8 cellular contexts compared by ENCODE assay signal in the genomic region with DNA sequence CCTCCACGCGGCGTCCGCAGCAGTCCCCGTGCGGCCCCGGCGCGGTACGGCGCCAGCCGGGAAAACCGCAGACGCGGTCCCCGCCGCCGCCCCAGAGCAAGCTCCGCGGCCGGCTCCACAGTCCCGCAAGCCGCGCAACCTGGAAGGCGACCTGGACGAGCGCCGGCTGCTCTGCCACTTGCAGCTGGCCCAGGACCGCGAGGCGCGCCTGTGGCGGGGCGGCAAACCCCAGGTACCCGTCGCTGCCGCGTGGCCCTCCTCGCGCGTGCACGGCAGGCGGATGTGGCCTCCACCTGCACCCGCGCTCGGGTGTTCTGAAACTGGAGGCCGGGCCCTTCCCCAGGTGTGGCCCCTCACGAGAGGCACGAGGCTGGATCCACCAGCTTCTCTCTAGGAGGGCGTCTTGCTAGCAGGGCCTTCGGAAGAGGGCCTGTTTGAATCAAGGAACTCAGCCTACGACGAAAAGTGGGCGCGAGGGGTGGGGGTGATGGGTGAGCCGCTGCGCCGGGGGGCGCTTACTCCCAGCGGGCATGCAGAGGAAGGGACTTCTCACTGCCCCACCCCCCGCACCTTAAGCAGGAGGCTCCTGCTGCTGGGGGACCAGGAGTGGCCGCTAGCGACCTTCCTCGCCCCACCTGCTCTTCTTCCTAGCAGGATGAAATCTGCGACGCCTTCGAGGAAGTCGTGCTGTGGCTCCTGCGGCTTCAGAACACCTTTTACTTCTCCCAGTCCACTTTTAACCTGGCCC. TPM values are rescaled to one million over a fixed set of nuclear protein-coding genes. Genes with fewer than 3 reads are reported as not detected.
DNase-seq lines count a peak whose midpoint lies in the region; ATAC-seq and TF ChIP-seq lines count a peak whose summit lies in the region.

No MANE protein-coding gene starts in this region.

- no peak for TF ChIP-seq CTCF in kidney epithelial cell (IDR thresholded peaks at IDR 0.05; ENCODE audit: insufficient read depth, low read length, poor library complexity, severe bottlenecking)

- peak overlapping the region; percentile 11 to 60 for H3K4me3 Mint-ChIP-seq in stimulated activated naive B cell treated with anti-CD40 and anti-IgM and Interleukin-4, amounts not matched to agents 10 μg/mL and 1 μg/mL and 100 μg/mL, for 72 hours

- ATAC-seq in HG03442 (IDR thresholded peaks at IDR 0.05; ENCODE audit: unreplicated experiment) (peak; percentile 4), GM18517 (IDR thresholded peaks at IDR 0.05; ENCODE audit: unreplicated experiment) (no peak), GM19463 (IDR thresholded peaks at IDR 0.05; ENCODE audit: unreplicated experiment) (no peak)
- peak; percentile 14 to 20 for ATAC-seq in stimulated activated naive B cell treated with anti-CD40 and anti-IgM and Interleukin-4, amounts not matched to agents 10 μg/mL and 1 μg/mL and 100 μg/mL, for 72 hours (replicated peaks)

- no peaks in the 10 kb centered on the region for H3K36me3 ChIP-seq in kidney epithelial cell (ENCODE audit: control insufficient read depth, insufficient read depth, low read length)

- peaks cover 11 to 16% of the 10 kb centered on the region in 2 donors for H3K4me1 Mint-ChIP-seq in stimulated activated naive B cell treated with anti-CD40 and anti-IgM and Interleukin-4, amounts not matched to agents 10 μg/mL and 1 μg/mL and 100 μg/mL, for 72 hours

- H3K9me3 Mint-ChIP-seq in stimulated activated naive B cell treated with anti-CD40 and anti-IgM and Interleukin-4, amounts not matched to agents 10 μg/mL and 1 μg/mL and 100 μg/mL, for 72 hours: no peaks in the 10 kb centered on the region

- peak overlapping the region; percentile 42 for H3K27ac Mint-ChIP-seq in stimulated activated naive B cell treated with anti-CD40 and anti-IgM and Interleukin-4, amounts not matched to agents 10 μg/mL and 1 μg/mL and 100 μg/mL, for 72 hours

- peak; percentile 84 for DNase-seq in activated effector memory CD4-positive, alpha-beta T cell treated with anti-CD3 and anti-CD28 coated beads, Interleukin-2, amount 50 U/mL, for 16 hours
- no peak for DNase-seq in kidney epithelial cell (ENCODE audit: low read depth)
- no peak for DNase-seq in stimulated activated naive B cell treated with anti-CD40 and anti-IgM and Interleukin-4, amounts not matched to agents 10 μg/mL and 1 μg/mL and 100 μg/mL, for 72 hours
- DNase-seq in DMS79 (lab: John Stamatoyannopoulos, UW): no peak
- DNase-seq in NCI-H1436 treated with DMSO at 0.1 percent for 48 hours (lab: John Stamatoyannopoulos, UW): no peak

- peaks cover 9% of the 10 kb centered on the region for H3K27me3 ChIP-seq in kidney epithelial cell (ENCODE audit: control insufficient read depth, insufficient read depth, low read length)

- peaks cover 30 to 42% of the 10 kb centered on the region in 2 donors for H3K27me3 Mint-ChIP-seq in stimulated activated naive B cell treated with anti-CD40 and anti-IgM and Interleukin-4, amounts not matched to agents 10 μg/mL and 1 μg/mL and 100 μg/mL, for 72 hours

- peak overlapping the region; percentile 37 for H3K4me3 ChIP-seq in kidney epithelial cell (ENCODE audit: low read depth, low read length)

- H3K36me3 Mint-ChIP-seq in stimulated activated naive B cell treated with anti-CD40 and anti-IgM and Interleukin-4, amounts not matched to agents 10 μg/mL and 1 μg/mL and 100 μg/mL, for 72 hours: peaks cover 0 to 3% of the 10 kb centered on the region in 2 donors

RNA-seq across cellular contexts. Expression of gene CCNI2, which starts 0.6 kb away (rescaled TPM):
- total RNA-seq in kidney epithelial cell: 0.42 and 1.6 TPM in 2 replicates

RNA-seq across cellular contexts. Expression of gene KIF3A, which starts 10.5 kb away (rescaled TPM):
- total RNA-seq in kidney epithelial cell: 10.6 and 10.7 TPM in 2 replicates

RNA-seq across cellular contexts. Expression of gene SEPTIN8, which starts 29.2 kb away (rescaled TPM):
- 68.6 and 88.7 TPM in 2 replicates for total RNA-seq in kidney epithelial cell

Comparison
In these comparisons a context has a peak if more than half of its experiments do, and no peak if none do; other contexts are left out.
1. ATAC-seq: peak in HG03442 (single experiment) and stimulated activated naive B cell treated with anti-CD40 and anti-IgM and Interleukin-4, amounts not matched to agents 10 μg/mL and 1 μg/mL and 100 μg/mL, for 72 hours (2 of 2); none in GM18517 (single experiment) and GM19463 (single experiment).